9 cellular contexts compared by ENCODE assay signal in genomic region chr3:118332699-118333098, GRCh38.
"Had no signal": no experiment of that assay in that cellular context is flagged by ENCODE, and none has a peak within 500 bp of the region (broad histone marks: within the 10 kb centered on the region; RNA-seq: fewer than 3 reads in every experiment).

No MANE protein-coding gene starts in this region.

- H3K36me3 ChIP-seq: HAP-1 had no signal

- DNase-seq: GM23248, GOT3, H7, IMR-90, Karpas-422, KBM-7 had no signal

- H3K4me2 ChIP-seq: KMS-11 had no signal

- H3K27ac ChIP-seq: GM23248, KMS-11 had no signal

- H3K9ac ChIP-seq: GM23248, KMS-11 had no signal

- H3K4me1 ChIP-seq: HAP-1 had no signal

- H2AFZ ChIP-seq: GM23248 had no signal

- ATAC-seq: HCT116 had no signal

- H3K4me3 ChIP-seq: GM23248, HAP-1 had no signal
